ENCODE assay signal across 1 cellular context in genomic region chr7:121604627-121605296, GRCh38.
TF ChIP-seq lines count a peak whose summit lies in the region.

No MANE protein-coding gene starts in this region.

TF ChIP-seq in GM23338, 12 proteins besides CTCF, POLR2A, EP300 and RAD21 (continued from another document):
- TF ChIP-seq ZNF462 (CRISPR knock-in tag; IDR thresholded peaks at IDR 0.05) (no peak), ZNF114 (CRISPR knock-in tag; IDR thresholded peaks at IDR 0.05) (no peak), STAT1 (IDR thresholded peaks at IDR 0.05; ENCODE audit: unreplicated experiment) (no peak), EZH2phosphoT487 (IDR thresholded peaks at IDR 0.05; ENCODE audit: unreplicated experiment) (no peak), REST (IDR thresholded peaks at IDR 0.05; ENCODE audit: unreplicated experiment) (no peak), EZH2 (IDR thresholded peaks at IDR 0.05; ENCODE audit: low read depth, unreplicated experiment) (no peak), POLR2AphosphoS5 (IDR thresholded peaks at IDR 0.05; ENCODE audit: low read depth) (no peak), JUNB (IDR thresholded peaks at IDR 0.05; ENCODE audit: unreplicated experiment) (no peak), ETS1 (IDR thresholded peaks at IDR 0.05) (no peak)
